11 cellular contexts compared by ENCODE assay signal in genomic region chr11:95792200-95792599, GRCh38. TPM values are rescaled to one million over a fixed set of nuclear protein-coding genes. Genes with fewer than 3 reads are reported as not detected.
DNase-seq lines count a peak whose midpoint lies in the region; ATAC-seq, FAIRE-seq and TF ChIP-seq lines count a peak whose summit lies in the region.
"Had no signal": no experiment of that assay in that cellular context is flagged by ENCODE, and none has a peak within 500 bp of the region (broad histone marks: within the 10 kb centered on the region; RNA-seq: fewer than 3 reads in every experiment).

No MANE protein-coding gene starts in this region.

- intact Hi-C loops in activated CD8-positive, alpha-beta T cell treated with anti-CD3 and anti-CD28 coated beads for 36 hours (cut with micrococcal nuclease), result no loop called here

- no peaks in the 10 kb centered on the region for H3K9me2 ChIP-seq in GM23338 (ENCODE audit: insufficient read depth)

- no peaks in the 10 kb centered on the region for H3K36me3 ChIP-seq in ACC112 (ENCODE audit: insufficient read depth, low read length)
- H3K36me3 ChIP-seq in GM23338 (ENCODE audit: insufficient read depth), result no peaks in the 10 kb centered on the region; the same call in 1 of the 2 replicates
- H3K36me3 ChIP-seq in liver (ENCODE audit: control insufficient read depth in 4 of 4, insufficient read depth in 3 of 4, low read depth in 1 of 4, low read length in 3 of 4), result peaks cover 0 to under 1% (median 0%) of the 10 kb centered on the region in 4 donors

- H3K4me1 Mint-ChIP-seq in GM23338, result peaks cover 37% of the 10 kb centered on the region
- H3K4me1 Mint-ChIP-seq in activated CD8-positive, alpha-beta T cell treated with anti-CD3 and anti-CD28 coated beads for 36 hours (ENCODE audit: low read depth), result peaks cover 50% of the 10 kb centered on the region

- H3K9me3 ChIP-seq in liver (ENCODE audit: control insufficient read depth in 4 of 4, low read length in 3 of 4), result no peaks in the 10 kb centered on the region

- no peak overlapping the region for H2AFZ ChIP-seq in ACC112 (ENCODE audit: low read length, unreplicated experiment)
- no peak overlapping the region for H2AFZ ChIP-seq in GM23338

- POLR2A ChIA-PET in activated CD8-positive, alpha-beta T cell treated with anti-CD3 and anti-CD28 coated beads for 36 hours (lab: Charles Lee), result interaction anchor here (0.8 to 1.5 kb wide), 2 partner anchors 10 to 703 kb away, joined by 3 to 5 read pairs; partner anchors contain the start of gene ENDOD1

- TF ChIP-seq CTCF in GM23338 (conservative IDR thresholded peaks at IDR 0.05; ENCODE audit: low read depth in 2 of 2) (no peak), liver (IDR thresholded peaks at IDR 0.05; ENCODE audit: low read depth, low read length, missing input control) (no peak)
- TF ChIP-seq CTCF in activated CD8-positive, alpha-beta T cell treated with anti-CD3 and anti-CD28 coated beads for 36 hours (IDR thresholded peaks at IDR 0.05), result no peak

- DNase-seq in GM23338 (ENCODE audit: low spot score) (no peak), NCI-H2196 treated with DMSO at 0.1 percent for 48 hours (lab: John Stamatoyannopoulos, UW; ENCODE audit: unreplicated experiment) (no peak), HTR-8/SVneo (ENCODE audit: insufficient read length, low spot score) (no peak)
- no peak for DNase-seq in activated CD8-positive, alpha-beta T cell treated with anti-CD3 and anti-CD28 coated beads for 36 hours
- no peak for DNase-seq in activated CD4-positive, CD25-positive, alpha-beta regulatory T cell (lab: John Stamatoyannopoulos, UW)
- DNase-seq: DMS53, Kasumi-1 had no signal

- H4K20me1 ChIP-seq in GM23338 (replicated peaks; ENCODE audit: insufficient read depth), result peaks cover 27% of the 10 kb centered on the region; the same call in 1 of the 2 replicates

- H3K4me3 ChIP-seq in ACC112 (ENCODE audit: low read depth, low read length) (peak overlapping the region; percentile 82), GM23338 (peak overlapping the region; percentile 92), liver (ENCODE audit: low read depth in 1 of 3, low read length in 3 of 3) (peak overlapping the region; percentile 33 to 96 (median 93))

- no peak for FAIRE-seq in HTR-8/SVneo (lab: Jason Lieb, UNC)

- CTCF ChIA-PET in activated CD8-positive, alpha-beta T cell treated with anti-CD3 and anti-CD28 coated beads for 36 hours (lab: Charles Lee), result interaction anchor here (0.8 to 1.9 kb wide), 4 partner anchors 8 to 42 kb away, joined by 3 to 6 read pairs (median 4); no protein-coding TSS in a partner anchor

- peak overlapping the region; percentile 98 for H3K4me3 Mint-ChIP-seq in GM23338
- H3K4me3 Mint-ChIP-seq in activated CD8-positive, alpha-beta T cell treated with anti-CD3 and anti-CD28 coated beads for 36 hours, result peak overlapping the region; percentile 98

- H3K79me2 ChIP-seq in ACC112 (ENCODE audit: control insufficient read depth, insufficient read depth, low read length, unreplicated experiment) (peaks cover 73% of the 10 kb centered on the region), GM23338 (replicated peaks; ENCODE audit: insufficient read depth) (peaks cover 78% of the 10 kb centered on the region)

- H3K27ac ChIP-seq in ACC112 (ENCODE audit: low read depth, low read length), result no peak overlapping the region
- no peak overlapping the region for H3K27ac ChIP-seq in GM23338 (ENCODE audit: low read depth)
- H3K27ac ChIP-seq in liver (ENCODE audit: low read depth in 1 of 2, low read length in 2 of 2), result peak overlapping the region; percentile 99
- H3K27ac ChIP-seq: coronary artery had no signal

- H3K36me3 Mint-ChIP-seq in GM23338 (ENCODE audit: low read depth), result peaks cover 13% of the 10 kb centered on the region; the same call in 2 of the 3 replicates
- H3K36me3 Mint-ChIP-seq in activated CD8-positive, alpha-beta T cell treated with anti-CD3 and anti-CD28 coated beads for 36 hours (ENCODE audit: low read depth), result peaks cover 42% of the 10 kb centered on the region

- H3K4me2 ChIP-seq in GM23338, result peak overlapping the region; percentile 91

- ATAC-seq in GM23338, result no peak
- ATAC-seq in activated CD8-positive, alpha-beta T cell treated with anti-CD3 and anti-CD28 coated beads for 36 hours, result no peak
- ATAC-seq in HG02938 (IDR thresholded peaks at IDR 0.05; ENCODE audit: unreplicated experiment), result no peak

- no peak for TF ChIP-seq RAD21 in liver (IDR thresholded peaks at IDR 0.05)

- 0 out of 2 replicates have a peak, but pooled peaks cover 5% of the 10 kb centered on the region for H3F3A ChIP-seq in GM23338 (replicated peaks; ENCODE audit: low read depth)

- WGBS in liver, result 74% methylated on average over 8 of the region's 8 CpGs

- peak overlapping the region; percentile 61 to 100 for H3K9ac ChIP-seq in liver (ENCODE audit: low read depth in 1 of 2, low read length in 2 of 2)

- 0 out of 3 replicates have a peak, but pooled peaks cover 4% of the 10 kb centered on the region for H3K9me3 Mint-ChIP-seq in GM23338
- H3K9me3 Mint-ChIP-seq in activated CD8-positive, alpha-beta T cell treated with anti-CD3 and anti-CD28 coated beads for 36 hours, result no peaks in the 10 kb centered on the region

- H3K4me1 ChIP-seq in ACC112 (ENCODE audit: control insufficient read depth, insufficient read depth, low read length, unreplicated experiment) (peaks cover 27% of the 10 kb centered on the region), GM23338 (ENCODE audit: insufficient read depth) (peaks cover 17% of the 10 kb centered on the region), liver (ENCODE audit: control insufficient read depth in 4 of 4, insufficient read depth in 4 of 4, low read length in 3 of 4) (peaks cover 11 to 50% (median 23%) of the 10 kb centered on the region in 4 donors)

- H3K27me3 ChIP-seq in ACC112 (ENCODE audit: insufficient read depth, low read length) (no peaks in the 10 kb centered on the region), GM23338 (ENCODE audit: insufficient read depth) (no peaks in the 10 kb centered on the region), liver (ENCODE audit: control insufficient read depth in 4 of 4, insufficient read depth in 4 of 4, low read length in 3 of 4) (no peaks in the 10 kb centered on the region)

- H3K27ac Mint-ChIP-seq in GM23338, result no peak overlapping the region
- peak overlapping the region; percentile 100 for H3K27ac Mint-ChIP-seq in activated CD8-positive, alpha-beta T cell treated with anti-CD3 and anti-CD28 coated beads for 36 hours

- H3K27me3 Mint-ChIP-seq in GM23338 (ENCODE audit: insufficient read depth, low read depth, poor library complexity), result peaks cover 8% of the 10 kb centered on the region
- H3K27me3 Mint-ChIP-seq in activated CD8-positive, alpha-beta T cell treated with anti-CD3 and anti-CD28 coated beads for 36 hours, result no peaks in the 10 kb centered on the region

TF ChIP-seq in GM23338, 12 proteins besides CTCF, POLR2A, EP300 and RAD21 (continues in another document):
- TF ChIP-seq EZH2phosphoT487 (IDR thresholded peaks at IDR 0.05; ENCODE audit: unreplicated experiment) (no peak), POLR2AphosphoS5 (IDR thresholded peaks at IDR 0.05; ENCODE audit: low read depth) (no peak), JUNB (IDR thresholded peaks at IDR 0.05; ENCODE audit: unreplicated experiment) (no peak), CREB1 (CRISPR knock-in tag; IDR thresholded peaks at IDR 0.05; ENCODE audit: low read depth) (no peak), ZNF114 (CRISPR knock-in tag; IDR thresholded peaks at IDR 0.05) (no peak), EZH2 (IDR thresholded peaks at IDR 0.05; ENCODE audit: low read depth, unreplicated experiment) (no peak)

TF ChIP-seq in liver, 16 proteins besides CTCF, POLR2A, EP300 and RAD21:
- TF ChIP-seq HNF4A (conservative IDR thresholded peaks at IDR 0.05), result no peak
- no peak for TF ChIP-seq HNF4G (IDR thresholded peaks at IDR 0.05)
- no peak for TF ChIP-seq ZBTB33 (IDR thresholded peaks at IDR 0.05)
- no peak for TF ChIP-seq RXRA (IDR thresholded peaks at IDR 0.05)
- TF ChIP-seq TAF1 (conservative IDR thresholded peaks at IDR 0.05), result no peak
- TF ChIP-seq JUND (IDR thresholded peaks at IDR 0.05), result no peak
- no peak for TF ChIP-seq NR2F2 (IDR thresholded peaks at IDR 0.05)
- TF ChIP-seq FOXA2 (IDR thresholded peaks at IDR 0.05), result no peak
- TF ChIP-seq EGR1 (IDR thresholded peaks at IDR 0.05; ENCODE audit: low read depth in 2 of 2), result no peak

RNA-seq across cellular contexts. Expression of gene CEP57, which starts 1.9 kb away (rescaled TPM):
- total RNA-seq in GM23338 (2014; rRNA removed; shearing (Covaris generic)), result 71.2 and 76.2 TPM in 2 replicates
- polyA plus RNA-seq in GM23338 (2016; fragmentation: Nextera tagmentation; extraction: Ambion mirVana) (99.4 and 124 TPM in 2 replicates), liver (10 to 100 TPM; 11.2 to 32.8 TPM)
- total RNA-seq in activated CD8-positive, alpha-beta T cell treated with anti-CD3 and anti-CD28 coated beads for 36 hours, result 100 to 1,000 TPM; 123 to 124 TPM
- total RNA-seq in liver, result 10 to 100 TPM; 30.6 to 31.5 TPM

RNA-seq across cellular contexts. Expression of gene FAM76B, which starts 2.6 kb away (rescaled TPM):
- total RNA-seq in GM23338 (2014; rRNA removed; shearing (Covaris generic)), result 37.9 and 41.7 TPM in 2 replicates
- polyA plus RNA-seq in GM23338 (2016; fragmentation: Nextera tagmentation; extraction: Ambion mirVana) (15.6 and 21.1 TPM in 2 replicates), liver (10 to 100 TPM in 1 of 2 donors, 1 to 10 TPM in 1; 5.0 to 21.5 TPM)
- 10 to 100 TPM; 45.3 to 46.0 TPM for total RNA-seq in activated CD8-positive, alpha-beta T cell treated with anti-CD3 and anti-CD28 coated beads for 36 hours
- total RNA-seq in liver, result 10 to 100 TPM; 17.1 to 62.9 TPM

Comparison
In these comparisons a context has a peak if more than half of its experiments do, and no peak if none do; other contexts are left out.
1. H3K27ac ChIP-seq: peak in liver (2 of 2); none in ACC112 (single experiment) and GM23338 (single experiment).
2. Peak in every context shown above with its lines, with median percentiles within 50 percentile points of each other: H3K4me3 ChIP-seq.